1 cellular context compared by ENCODE assay signal in genomic region chr17:21287703-21288449, GRCh38.
TF ChIP-seq lines count a peak whose summit lies in the region.

No MANE protein-coding gene starts in this region.

TF ChIP-seq in HepG2, 621 proteins besides CTCF, POLR2A, EP300 and RAD21 (continues in another document):
- TF ChIP-seq ZSCAN9 (CRISPR knock-in tag; IDR thresholded peaks at IDR 0.05; ENCODE audit: borderline replicate concordance), result no peak
- no peak for TF ChIP-seq ZNF10 (CRISPR knock-in tag; IDR thresholded peaks at IDR 0.05; ENCODE audit: borderline replicate concordance, low read depth)
- no peak for TF ChIP-seq ZFP36L1 (CRISPR knock-in tag; IDR thresholded peaks at IDR 0.05)
- TF ChIP-seq ZNF530 (CRISPR knock-in tag; IDR thresholded peaks at IDR 0.05; ENCODE audit: low read depth), result no peak
- no peak for TF ChIP-seq PHB2 (IDR thresholded peaks at IDR 0.05; ENCODE audit: partially characterized antibody)
- TF ChIP-seq HCFC1 (IDR thresholded peaks at IDR 0.05; ENCODE audit: low read depth, low read length), result no peak; the same call in 1 of the 2 replicates
- no peak for TF ChIP-seq HMGA1 (CRISPR knock-in tag; conservative IDR thresholded peaks at IDR 0.05)
- TF ChIP-seq CHD2 (IDR thresholded peaks at IDR 0.05; ENCODE audit: low read depth, low read length), result 0 out of 2 replicates have a peak, but pooled peaks have one; percentile 5
- TF ChIP-seq PRDM10 (CRISPR knock-in tag; IDR thresholded peaks at IDR 0.05; ENCODE audit: low read depth), result no peak
- no peak for TF ChIP-seq STAT6 (CRISPR knock-in tag; IDR thresholded peaks at IDR 0.05; ENCODE audit: borderline replicate concordance)
- TF ChIP-seq ZSCAN25 (CRISPR knock-in tag; IDR thresholded peaks at IDR 0.05), result no peak
- TF ChIP-seq ZNF3 (CRISPR knock-in tag; IDR thresholded peaks at IDR 0.05), result no peak
- peak; percentile 69 for TF ChIP-seq ZNF18 (CRISPR knock-in tag; IDR thresholded peaks at IDR 0.05; ENCODE audit: insufficient replicate concordance)
- TF ChIP-seq PBX2 (CRISPR knock-in tag; IDR thresholded peaks at IDR 0.05), result no peak
- no peak for TF ChIP-seq ASH2L (IDR thresholded peaks at IDR 0.05; ENCODE audit: insufficient read length, low read depth, low read length)
- TF ChIP-seq RFXAP (CRISPR knock-in tag; IDR thresholded peaks at IDR 0.05; ENCODE audit: borderline replicate concordance), result no peak
- TF ChIP-seq ZNF776 (CRISPR knock-in tag; IDR thresholded peaks at IDR 0.05), result 0 out of 2 replicates have a peak, but pooled peaks have one; percentile 26
- TF ChIP-seq ZBTB7A (CRISPR knock-in tag; IDR thresholded peaks at IDR 0.05), result no peak
- TF ChIP-seq ZNF660 (CRISPR knock-in tag; IDR thresholded peaks at IDR 0.05; ENCODE audit: borderline replicate concordance, low read depth), result no peak
- TF ChIP-seq ZNF746 (CRISPR knock-in tag; IDR thresholded peaks at IDR 0.05), result 0 out of 2 replicates have a peak, but pooled peaks have one; percentile 11
- no peak for TF ChIP-seq MTF1 (CRISPR knock-in tag; IDR thresholded peaks at IDR 0.05)
- no peak for TF ChIP-seq MBD4 (IDR thresholded peaks at IDR 0.05; ENCODE audit: borderline replicate concordance, low read length)
- no peak for TF ChIP-seq ARNT (IDR thresholded peaks at IDR 0.05)
- TF ChIP-seq HOXD1 (CRISPR knock-in tag; IDR thresholded peaks at IDR 0.05), result no peak
- TF ChIP-seq DPF2 (CRISPR knock-in tag; IDR thresholded peaks at IDR 0.05; ENCODE audit: borderline replicate concordance, low read depth), result peak; percentile 87
- TF ChIP-seq ZNF710 (CRISPR knock-in tag; IDR thresholded peaks at IDR 0.05; ENCODE audit: borderline replicate concordance), result no peak; the same call in 1 of the 2 replicates
- peak; percentile 81 for TF ChIP-seq ZFY (CRISPR knock-in tag; IDR thresholded peaks at IDR 0.05)
- TF ChIP-seq ZNF747 (CRISPR knock-in tag; IDR thresholded peaks at IDR 0.05; ENCODE audit: borderline replicate concordance), result no peak; the same call in 1 of the 2 replicates
- no peak for TF ChIP-seq CENPBD1 (CRISPR knock-in tag; IDR thresholded peaks at IDR 0.05; ENCODE audit: borderline replicate concordance, low read depth)
- no peak for TF ChIP-seq BRF2 (CRISPR knock-in tag; IDR thresholded peaks at IDR 0.05)
- TF ChIP-seq PHF5A (CRISPR knock-in tag; IDR thresholded peaks at IDR 0.05; ENCODE audit: low read depth, unreplicated experiment), result no peak
- TF ChIP-seq PHF8 (CRISPR knock-in tag; IDR thresholded peaks at IDR 0.05), result peak; percentile 67
- 0 out of 2 replicates have a peak, but pooled peaks have one; percentile 41 for TF ChIP-seq GFI1 (CRISPR knock-in tag; IDR thresholded peaks at IDR 0.05; ENCODE audit: borderline replicate concordance)
- no peak for TF ChIP-seq ZNF720 (CRISPR knock-in tag; IDR thresholded peaks at IDR 0.05)
- TF ChIP-seq ZNF674 (CRISPR knock-in tag; IDR thresholded peaks at IDR 0.05; ENCODE audit: low read depth), result no peak
- TF ChIP-seq MED8 (CRISPR knock-in tag; IDR thresholded peaks at IDR 0.05; ENCODE audit: insufficient replicate concordance), result peak; percentile 39
- peak; percentile 42; the same call in 1 of the 2 replicates for TF ChIP-seq ZNF264 (CRISPR knock-in tag; IDR thresholded peaks at IDR 0.05)
- TF ChIP-seq ZBTB4 (CRISPR knock-in tag; IDR thresholded peaks at IDR 0.05; ENCODE audit: borderline replicate concordance), result no peak
- TF ChIP-seq ZNF510 (CRISPR knock-in tag; IDR thresholded peaks at IDR 0.05; ENCODE audit: low read depth), result no peak
- peak; percentile 58; the same call in 1 of the 2 replicates for TF ChIP-seq ZNF430 (CRISPR knock-in tag; IDR thresholded peaks at IDR 0.05)
- 0 out of 2 replicates have a peak, but pooled peaks have one; percentile 40 for TF ChIP-seq POLR2AphosphoS2 (IDR thresholded peaks at IDR 0.05; ENCODE audit: low read depth, low read length)
- no peak for TF ChIP-seq ZNF737 (CRISPR knock-in tag; IDR thresholded peaks at IDR 0.05; ENCODE audit: borderline replicate concordance)
- peak; percentile 44 to 73 for TF ChIP-seq MAFK (conservative IDR thresholded peaks at IDR 0.05 in 1 of 2, IDR thresholded peaks at IDR 0.05 in 1 of 2; ENCODE audit: low read length in 2 of 2)
- TF ChIP-seq MEF2D (CRISPR knock-in tag; IDR thresholded peaks at IDR 0.05), result peak; percentile 89
- peak; percentile 46; the same call in 1 of the 2 replicates for TF ChIP-seq ZNF563 (CRISPR knock-in tag; IDR thresholded peaks at IDR 0.05)
- TF ChIP-seq BRD4 (CRISPR knock-in tag; IDR thresholded peaks at IDR 0.05), result no peak
- no peak for TF ChIP-seq ZNF512B (CRISPR knock-in tag; IDR thresholded peaks at IDR 0.05; ENCODE audit: borderline replicate concordance)
